In genomic region chr6:147700436-147701209, GRCh38 we compare ENCODE assay signal across 22 cellular contexts.
"Had no signal": no experiment of that assay in that cellular context is flagged by ENCODE, and none has a peak within 500 bp of the region (broad histone marks: within the 10 kb centered on the region; RNA-seq: fewer than 3 reads in every experiment).

No MANE protein-coding gene starts in this region.

- H3K36me3 ChIP-seq: gastrocnemius medialis, heart left ventricle, left ventricle myocardium inferior, ovary, upper lobe of left lung had no signal

- H3K9me3 ChIP-seq: gastrocnemius medialis, heart left ventricle, left ventricle myocardium inferior, mucosa of descending colon, ovary, psoas muscle, testis, upper lobe of left lung had no signal

- H3K27ac ChIP-seq: gastrocnemius medialis, heart left ventricle, left ventricle myocardium inferior, ovary, psoas muscle, testis, upper lobe of left lung had no signal

- DNase-seq: activated CD4-positive, alpha-beta memory T cell treated with anti-CD3 and anti-CD28 coated beads, Interleukin-2, amount 10 ng/mL, durations not matched to agents 7 days and 5 days; activated CD4-positive, alpha-beta T cell treated with anti-CD3 and anti-CD28 coated beads for 48 hours; activated CD4-positive, CD25-positive, alpha-beta regulatory T cell; activated CD8-positive, alpha-beta memory T cell treated with anti-CD3 and anti-CD28 coated beads, Interleukin-2, amount 10 ng/mL, durations not matched to agents 7 days and 5 days; activated naive CD4-positive, alpha-beta T cell; activated naive CD8-positive, alpha-beta T cell treated with anti-CD3 and anti-CD28 coated beads for 36 hours; activated T-cell treated with anti-CD3 and anti-CD28 coated beads, Interleukin-2, amount 50 U/mL, for 1 hour; amniotic stem cell; effector memory CD4-positive, alpha-beta T cell; gastrocnemius medialis; heart left ventricle; left ventricle myocardium inferior; mammary epithelial cell; mucosa of descending colon; naive thymus-derived CD4-positive, alpha-beta T cell; ovary; psoas muscle; right cardiac atrium; stimulated activated CD4-positive, alpha-beta T cell treated with anti-CD3 and anti-CD28 coated beads, Interleukin-4, amount 100 ng/mL, for 1 hour; T-cell; testis; upper lobe of left lung had no signal

- H3K4me3 ChIP-seq: gastrocnemius medialis, heart left ventricle, left ventricle myocardium inferior, mucosa of descending colon, ovary, psoas muscle, testis, upper lobe of left lung had no signal

- H3K27me3 ChIP-seq: gastrocnemius medialis, heart left ventricle, ovary, testis, upper lobe of left lung had no signal

- H3K4me1 ChIP-seq: gastrocnemius medialis, left ventricle myocardium inferior, psoas muscle had no signal
